In the genomic region with DNA sequence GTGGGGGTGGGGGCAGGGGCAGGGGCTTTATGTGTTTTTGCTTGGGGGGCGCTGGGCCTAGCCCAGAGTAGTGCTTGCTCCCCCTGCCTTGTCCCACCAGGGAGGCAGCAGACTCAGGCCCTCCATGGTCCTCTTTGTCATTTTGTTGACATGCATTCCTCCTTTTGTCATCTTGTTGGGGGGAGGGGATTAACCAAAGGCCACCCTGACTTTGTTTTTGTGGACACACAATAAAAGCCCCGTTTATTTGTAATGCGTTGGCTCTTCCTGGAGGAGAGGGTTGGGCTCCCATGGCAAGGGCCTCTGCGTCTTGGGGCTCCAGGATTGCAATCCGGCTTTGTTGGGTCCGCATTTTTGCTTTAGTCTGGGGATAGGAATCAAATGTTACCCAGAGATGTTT, we compare ENCODE assay signal across 1 cellular context.
TF ChIP-seq lines count a peak whose summit lies in the region.

No MANE protein-coding gene starts in this region.

TF ChIP-seq in WTC11, 78 proteins besides CTCF, POLR2A, EP300 and RAD21:
- no peak for TF ChIP-seq TCF7 (CRISPR knock-in tag; IDR thresholded peaks at IDR 0.05; ENCODE audit: low read depth)
